Comparison of ENCODE assay signal across 8 cellular contexts in the genomic region with DNA sequence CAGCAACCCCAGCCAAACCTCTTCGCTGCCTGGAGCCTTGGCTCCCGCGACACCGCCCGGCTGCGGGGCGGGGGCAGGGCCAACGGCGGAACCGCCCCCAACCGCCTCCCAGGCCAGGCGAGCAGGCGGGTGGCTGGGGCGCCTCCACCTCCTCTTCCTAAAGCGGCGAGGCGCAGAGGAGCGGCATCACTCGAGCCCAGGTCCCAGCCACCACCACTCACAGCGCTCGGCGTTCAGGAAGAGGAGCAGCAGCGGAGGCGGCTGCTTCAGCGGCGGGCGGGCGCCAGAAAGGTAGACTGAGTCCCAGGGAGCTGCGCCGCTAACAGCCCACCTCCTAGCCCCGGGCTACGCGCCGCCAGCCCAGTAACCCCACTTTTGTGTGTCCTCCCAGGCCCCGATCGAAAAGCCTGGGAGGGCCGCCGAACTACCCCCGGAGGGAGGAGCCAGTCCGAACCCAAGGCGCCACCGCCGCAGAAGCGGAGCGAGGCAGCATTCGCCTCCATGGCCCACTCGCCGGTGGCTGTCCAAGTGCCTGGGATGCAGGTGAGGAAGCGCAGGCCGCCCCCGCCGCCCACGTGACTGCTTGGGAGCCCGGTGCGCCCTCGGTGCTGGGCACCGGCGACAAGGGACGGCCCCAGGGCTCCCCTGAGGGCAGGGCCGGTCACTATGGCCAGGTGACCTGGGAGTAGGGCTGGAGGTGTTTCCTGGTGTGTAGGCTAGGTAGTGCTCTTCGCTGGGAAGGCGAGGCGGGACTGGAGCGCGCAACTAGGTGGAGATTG.
A peak's percentile ranks its signal among the peaks of the same experiment; 100 is the strongest.
DNase-seq lines count a peak whose midpoint lies in the region; ATAC-seq and TF ChIP-seq lines count a peak whose summit lies in the region.

TSS of gene STK26 (plus strand) at position 186 of the 779 bp plus-strand sequence. CDS start at position 502, 316 bp downstream.

- peak; percentile 83 for TF ChIP-seq POLR2A in GM18951 (IDR thresholded peaks at IDR 0.05; ENCODE audit: extremely low read depth, insufficient read depth, insufficient read length)

- H3K27me3 Mint-ChIP-seq in memory B cell = no peaks in the 10 kb centered on the region

- peaks cover 3% of the 10 kb centered on the region for H3K36me3 Mint-ChIP-seq in memory B cell

- H3K4me1 Mint-ChIP-seq in memory B cell = peaks cover 21% of the 10 kb centered on the region

- ATAC-seq in HG03135 (IDR thresholded peaks at IDR 0.05; ENCODE audit: unreplicated experiment) (peak; percentile 79), memory B cell (ENCODE audit: low read depth) (peak; percentile 85)

- no peaks in the 10 kb centered on the region for H3K9me3 Mint-ChIP-seq in memory B cell

- H3K4me3 Mint-ChIP-seq in memory B cell = peak within 1 kb of the TSS; percentile 91

- DNase-seq in AG20443 (ENCODE audit: low spot score) (peak; percentile 72), NCI-H526 treated with DMSO at 0.1 percent for 48 hours (lab: John Stamatoyannopoulos, UW) (peak; percentile 59), ecto neural progenitor cell (ENCODE audit: low spot score) (peak; percentile 85), memory B cell (ENCODE audit: low spot score in 2 of 2) (peak; percentile 52 to 59)
- peak; percentile 39 to 61 for DNase-seq in activated CD4-positive, alpha-beta T cell treated with anti-CD3 and anti-CD28 coated beads, Interleukin-2, amount 50 U/mL, for 24 hours (ENCODE audit: low read depth in 1 of 2, low spot score in 1 of 2)
- peak; percentile 40 for DNase-seq in stimulated activated CD8-positive, alpha-beta memory T cell treated with anti-CD3 and anti-CD28 coated beads, Interleukin-15, amount 100 ng/mL, for 1 hour (ENCODE audit: low read depth)

- in situ Hi-C loops in GM18951 (cut with MboI; ENCODE audit: low sequenced_read_pairs, unreplicated experiment) = no loop called here

- H3K27ac Mint-ChIP-seq in memory B cell = peak within 1 kb of the TSS; percentile 82

Comparison
In these comparisons a context has a peak if more than half of its experiments do, and no peak if none do; other contexts are left out.
1. Peak in every context shown above with its lines: DNase-seq and ATAC-seq.